24 cellular contexts compared by ENCODE assay signal in genomic region chr9:125268394-125269013, GRCh38. TPM values are rescaled to one million over a fixed set of nuclear protein-coding genes. Genes with fewer than 3 reads are reported as not detected.
DNase-seq lines count a peak whose midpoint lies in the region; ATAC-seq and TF ChIP-seq lines count a peak whose summit lies in the region.
"Had no signal": no experiment of that assay in that cellular context is flagged by ENCODE, and none has a peak within 500 bp of the region (broad histone marks: within the 10 kb centered on the region; RNA-seq: fewer than 3 reads in every experiment).

No MANE protein-coding gene starts in this region.

- dilution Hi-C loops in IMR-90 (cut with HindIII; ENCODE audit: low sequenced_read_pairs, unreplicated experiment), result no loop called here

- DNase-seq in activated T-cell treated with anti-CD3 and anti-CD28 coated beads, Interleukin-2, amount 50 U/mL, for 72 hours, result no peak
- DNase-seq in activated T-cell treated with anti-CD3 and anti-CD28 coated beads, Interleukin-2, amount 50 U/mL, for 4 hours, result no peak
- no peak for DNase-seq in IMR-90
- DNase-seq in lower lobe of right lung, result no peak
- DNase-seq in esophagus squamous epithelium (lab: John Stamatoyannopoulos, UW), result no peak
- DNase-seq in NCI-H2227 treated with DMSO at 0.1 percent for 48 hours (lab: John Stamatoyannopoulos, UW), result no peak
- DNase-seq: 8988T; activated CD4-positive, alpha-beta T cell treated with anti-CD3 and anti-CD28 coated beads for 4 hours; AML-193; Calu3; MG63; NCI-H1436; NCI-H748 treated with DMSO at 0.1 percent for 48 hours; SIG-M5; stimulated activated naive CD4-positive, alpha-beta T cell; T-cell had no signal

- peaks cover 7% of the 10 kb centered on the region; the same call in 1 of the 2 replicates for H3K36me3 ChIP-seq in IMR-90 (ENCODE audit: control insufficient read depth, insufficient read depth, low read length)
- H3K36me3 ChIP-seq in lower lobe of right lung, result peaks cover 27% of the 10 kb centered on the region
- H3K36me3 ChIP-seq in esophagus squamous epithelium, result peaks cover 0 to 42% (median 0%) of the 10 kb centered on the region in 3 donors

- no peak overlapping the region for H2AK5ac ChIP-seq in IMR-90 (ENCODE audit: low read depth, low read length)

- peaks cover 35% of the 10 kb centered on the region for H3K4me1 Mint-ChIP-seq in activated T-cell treated with anti-CD3 and anti-CD28 coated beads, Interleukin-2, amount 50 U/mL, for 72 hours (ENCODE audit: low read depth)
- peaks cover 37% of the 10 kb centered on the region for H3K4me1 Mint-ChIP-seq in activated T-cell treated with anti-CD3 and anti-CD28 coated beads, Interleukin-2, amount 50 U/mL, for 4 hours (ENCODE audit: low read depth)
- peaks cover 47% of the 10 kb centered on the region for H3K4me1 Mint-ChIP-seq in stimulated activated memory B cell treated with anti-CD40 and anti-IgM and Interleukin-4, amounts not matched to agents 10 μg/mL and 1 μg/mL and 100 μg/mL, for 72 hours

- no peak overlapping the region for H2BK15ac ChIP-seq in IMR-90 (ENCODE audit: low read depth, low read length)

- H3K9me3 ChIP-seq in IMR-90 (ENCODE audit: control insufficient read depth, insufficient read depth, low read length), result no peaks in the 10 kb centered on the region
- no peaks in the 10 kb centered on the region for H3K9me3 ChIP-seq in lower lobe of right lung
- no peaks in the 10 kb centered on the region for H3K9me3 ChIP-seq in esophagus squamous epithelium
- H3K9me3 ChIP-seq: MG63, tibial nerve had no signal

- no peak overlapping the region for H2AK9ac ChIP-seq in IMR-90 (replicated peaks; ENCODE audit: low read depth, low read length, poor library complexity)

- no peak overlapping the region for H3K23ac ChIP-seq in IMR-90 (ENCODE audit: low read depth, low read length)

- no peak for TF ChIP-seq CTCF in IMR-90 (conservative IDR thresholded peaks at IDR 0.05; ENCODE audit: low read depth, low read length)
- no peak for TF ChIP-seq CTCF in lower lobe of right lung (IDR thresholded peaks at IDR 0.05)
- no peak for TF ChIP-seq CTCF in esophagus squamous epithelium (IDR thresholded peaks at IDR 0.05)

- intact Hi-C loops in IMR-90 (cut with micrococcal nuclease), result no loop called here
- intact Hi-C loops in lower lobe of right lung (cut with DNase I), result no loop called here
- intact Hi-C loops in esophagus squamous epithelium (cut with DNase I), result no loop called here

- H2BK5ac ChIP-seq in IMR-90 (ENCODE audit: low read depth, low read length, poor library complexity, severe bottlenecking), result no peak overlapping the region

- 100% methylated on average over 1 of the region's 6 CpGs; no CpG with 5 or more reads in 1 of the 2 experiments for whole genome bisulfite sequencing in IMR-90 (ENCODE audit: extremely low coverage in 2 of 2, insufficient read length in 1 of 2), 2 experiments
- WGBS in esophagus squamous epithelium, 2 donors, result 69 to 73% methylated on average over 5 to 6 of the region's 6 CpGs

- no peak overlapping the region for H2BK20ac ChIP-seq in IMR-90 (ENCODE audit: low read depth, low read length)

- no peak overlapping the region for H3K4ac ChIP-seq in IMR-90 (ENCODE audit: low read depth, low read length)

- no peak overlapping the region for H4K5ac ChIP-seq in IMR-90 (ENCODE audit: low read depth, low read length)

- TF ChIP-seq RAD21 in IMR-90 (IDR thresholded peaks at IDR 0.05; ENCODE audit: low read length), result no peak

- H3K4me3 ChIP-seq in IMR-90 (ENCODE audit: insufficient read depth, low read depth, low read length) (no peak overlapping the region), lower lobe of right lung (no peak overlapping the region), esophagus squamous epithelium (no peak overlapping the region)
- H3K4me3 ChIP-seq: hepatocyte, lung, MG63, tibial nerve had no signal

- no peak overlapping the region for H3K4me3 Mint-ChIP-seq in activated T-cell treated with anti-CD3 and anti-CD28 coated beads, Interleukin-2, amount 50 U/mL, for 72 hours
- H3K4me3 Mint-ChIP-seq in activated T-cell treated with anti-CD3 and anti-CD28 coated beads, Interleukin-2, amount 50 U/mL, for 4 hours, result no peak overlapping the region
- H3K4me3 Mint-ChIP-seq in stimulated activated memory B cell treated with anti-CD40 and anti-IgM and Interleukin-4, amounts not matched to agents 10 μg/mL and 1 μg/mL and 100 μg/mL, for 72 hours, result no peak overlapping the region
- H3K4me3 Mint-ChIP-seq: dendritic cell treated with granulocyte-macrophage colony-stimulating factor and Interleukin-4, amounts not matched to agents 40 ng/mL and 50 ng/mL, for 4 days had no signal

- no peak overlapping the region for H3K27ac ChIP-seq in IMR-90 (ENCODE audit: insufficient read depth, low read length)
- peak overlapping the region; percentile 9 for H3K27ac ChIP-seq in lower lobe of right lung
- H3K27ac ChIP-seq in esophagus squamous epithelium, result no peak overlapping the region

- peak overlapping the region; percentile 76 for H3K27ac Mint-ChIP-seq in activated T-cell treated with anti-CD3 and anti-CD28 coated beads, Interleukin-2, amount 50 U/mL, for 72 hours
- H3K27ac Mint-ChIP-seq in stimulated activated memory B cell treated with anti-CD40 and anti-IgM and Interleukin-4, amounts not matched to agents 10 μg/mL and 1 μg/mL and 100 μg/mL, for 72 hours, result peak overlapping the region; percentile 69
- H3K27ac Mint-ChIP-seq: dendritic cell treated with granulocyte-macrophage colony-stimulating factor and Interleukin-4, amounts not matched to agents 40 ng/mL and 50 ng/mL, for 4 days; T-cell had no signal

- no peak overlapping the region for H4K91ac ChIP-seq in IMR-90 (ENCODE audit: insufficient read depth, low read depth, low read length)

- H3K27me3 ChIP-seq in IMR-90 (ENCODE audit: control insufficient read depth, insufficient read depth, low read length) (no peaks in the 10 kb centered on the region), lower lobe of right lung (ENCODE audit: low read depth) (no peaks in the 10 kb centered on the region), esophagus squamous epithelium (no peaks in the 10 kb centered on the region)
- H3K27me3 ChIP-seq: hepatocyte, MG63, tibial nerve had no signal

- peaks cover 3 to 48% of the 10 kb centered on the region in 2 experiments; a peak in 3 of 4 replicates for H3K79me1 ChIP-seq in IMR-90 (ENCODE audit: low read depth in 1 of 2, low read length in 2 of 2)

- no peak overlapping the region for H3K56ac ChIP-seq in IMR-90 (ENCODE audit: extremely low read depth, insufficient read depth, low read length)

- no peak for ATAC-seq in activated T-cell treated with anti-CD3 and anti-CD28 coated beads, Interleukin-2, amount 50 U/mL, for 72 hours (replicated peaks in 1 of 2)
- no peak for ATAC-seq in activated T-cell treated with anti-CD3 and anti-CD28 coated beads, Interleukin-2, amount 50 U/mL, for 4 hours
- ATAC-seq in IMR-90 (ENCODE audit: low read depth) (no peak), lower lobe of right lung (peak; percentile 48 to 65), HG03175 (IDR thresholded peaks at IDR 0.05; ENCODE audit: unreplicated experiment) (no peak)
- no peak for ATAC-seq in stimulated activated memory B cell treated with anti-CD40 and anti-IgM and Interleukin-4, amounts not matched to agents 10 μg/mL and 1 μg/mL and 100 μg/mL, for 72 hours
- ATAC-seq: HCT116, HepG2, T-cell had no signal

- H3K9me3 Mint-ChIP-seq in activated T-cell treated with anti-CD3 and anti-CD28 coated beads, Interleukin-2, amount 50 U/mL, for 72 hours, result no peaks in the 10 kb centered on the region
- H3K9me3 Mint-ChIP-seq in activated T-cell treated with anti-CD3 and anti-CD28 coated beads, Interleukin-2, amount 50 U/mL, for 4 hours, result no peaks in the 10 kb centered on the region
- no peaks in the 10 kb centered on the region for H3K9me3 Mint-ChIP-seq in stimulated activated memory B cell treated with anti-CD40 and anti-IgM and Interleukin-4, amounts not matched to agents 10 μg/mL and 1 μg/mL and 100 μg/mL, for 72 hours
- H3K9me3 Mint-ChIP-seq: dendritic cell treated with granulocyte-macrophage colony-stimulating factor and Interleukin-4, amounts not matched to agents 40 ng/mL and 50 ng/mL, for 4 days; T-cell had no signal

- in situ Hi-C loops in IMR-90 (cut with MboI; ENCODE audit: low sequenced_read_pairs), result no loop called here

- TF ChIP-seq POLR2A in IMR-90 (IDR thresholded peaks at IDR 0.05; ENCODE audit: low read depth, low read length) (no peak), esophagus squamous epithelium (IDR thresholded peaks at IDR 0.05) (no peak)

- no peak overlapping the region for H3K4me2 ChIP-seq in IMR-90 (ENCODE audit: low read depth, low read length)
- H3K4me2 ChIP-seq: hepatocyte had no signal

- peaks cover 2% of the 10 kb centered on the region for H3K9me1 ChIP-seq in IMR-90 (ENCODE audit: insufficient read depth, low read length)

- H4K8ac ChIP-seq in IMR-90 (ENCODE audit: low read depth in 2 of 2, low read length in 2 of 2), result no peak overlapping the region

- no peak overlapping the region for H2BK120ac ChIP-seq in IMR-90 (ENCODE audit: low read depth, low read length)

- no peak overlapping the region for H2AFZ ChIP-seq in IMR-90 (replicated peaks; ENCODE audit: low read length, poor library complexity)
- H2AFZ ChIP-seq: hepatocyte had no signal

- H3K9ac ChIP-seq in IMR-90 (ENCODE audit: low read depth, low read length), result no peak overlapping the region

- peaks cover 33% of the 10 kb centered on the region for H4K20me1 ChIP-seq in IMR-90 (ENCODE audit: insufficient read depth, low read length)

- no peak overlapping the region for H3K18ac ChIP-seq in IMR-90 (ENCODE audit: low read depth, low read length)

- no peaks in the 10 kb centered on the region for H3K27me3 Mint-ChIP-seq in activated T-cell treated with anti-CD3 and anti-CD28 coated beads, Interleukin-2, amount 50 U/mL, for 72 hours (ENCODE audit: low read depth)
- no peaks in the 10 kb centered on the region for H3K27me3 Mint-ChIP-seq in activated T-cell treated with anti-CD3 and anti-CD28 coated beads, Interleukin-2, amount 50 U/mL, for 4 hours (ENCODE audit: low read depth)
- H3K27me3 Mint-ChIP-seq in stimulated activated memory B cell treated with anti-CD40 and anti-IgM and Interleukin-4, amounts not matched to agents 10 μg/mL and 1 μg/mL and 100 μg/mL, for 72 hours, result no peaks in the 10 kb centered on the region
- H3K27me3 Mint-ChIP-seq: dendritic cell treated with granulocyte-macrophage colony-stimulating factor and Interleukin-4, amounts not matched to agents 40 ng/mL and 50 ng/mL, for 4 days; T-cell had no signal

- POLR2A ChIA-PET in IMR-90 (lab: Charles Lee; ENCODE audit: unreplicated experiment), result interaction anchor here (0.7 to 1.5 kb wide), 2 partner anchors 27 to 47 kb away, joined by 3 read pairs; partner anchors contain the start of gene HSPA5

- peaks cover 2% of the 10 kb centered on the region for H3K4me1 ChIP-seq in IMR-90 (ENCODE audit: control insufficient read depth, insufficient read depth, low read length)
- H3K4me1 ChIP-seq in lower lobe of right lung, result peaks cover 51% of the 10 kb centered on the region
- H3K4me1 ChIP-seq in esophagus squamous epithelium, result peaks cover 10 to 85% (median 40%) of the 10 kb centered on the region in 3 donors

- CTCF ChIA-PET in IMR-90 (lab: Yijun Ruan, JAX), result interaction anchor here (0.6 kb wide), 1 partner anchor 14 kb away, joined by 4 read pairs; no protein-coding TSS in a partner anchor

- 0 out of 2 replicates have a peak overlapping the region, but pooled peaks have one; percentile 2 for H3K14ac ChIP-seq in IMR-90 (replicated peaks; ENCODE audit: low read depth, low read length)

- peaks cover 2 to 23% of the 10 kb centered on the region in 2 donors for H3K36me3 Mint-ChIP-seq in activated T-cell treated with anti-CD3 and anti-CD28 coated beads, Interleukin-2, amount 50 U/mL, for 72 hours (ENCODE audit: insufficient read depth in 2 of 2)
- H3K36me3 Mint-ChIP-seq in activated T-cell treated with anti-CD3 and anti-CD28 coated beads, Interleukin-2, amount 50 U/mL, for 4 hours (ENCODE audit: insufficient read depth), result peaks cover 23% of the 10 kb centered on the region
- H3K36me3 Mint-ChIP-seq in stimulated activated memory B cell treated with anti-CD40 and anti-IgM and Interleukin-4, amounts not matched to agents 10 μg/mL and 1 μg/mL and 100 μg/mL, for 72 hours, result peaks cover 49% of the 10 kb centered on the region

- BruUV-seq in IMR-90 (replicated peaks; lab: Mats Ljungman, UMichigan), result no TSS peak

RNA-seq across cellular contexts. Expression of gene GAPVD1, which starts 6.9 kb away (rescaled TPM):
- 10 to 100 TPM; 40.0 to 51.9 TPM for total RNA-seq in activated T-cell treated with anti-CD3 and anti-CD28 coated beads, Interleukin-2, amount 50 U/mL, for 72 hours
- total RNA-seq in activated T-cell treated with anti-CD3 and anti-CD28 coated beads, Interleukin-2, amount 50 U/mL, for 4 hours, result 10 to 100 TPM; 42.0 to 45.4 (median 45.1) TPM
- total RNA-seq in IMR-90 (2012; rRNA removed) (40.3 and 50.9 TPM in 2 replicates), lower lobe of right lung (70.6 TPM), esophagus squamous epithelium (10 to 100 TPM; 34.8 to 65.4 (median 44.1) TPM)
- 12.2 and 13.8 TPM in 2 replicates for polyA plus RNA-seq in IMR-90 (2012; rRNA removed)
- 7.9 and 9.4 TPM in 2 replicates for polyA plus RNA-seq in IMR-90 (2012; cell fraction: cytosol; rRNA removed)
- polyA plus RNA-seq in IMR-90 (2012; cell fraction: nucleus; rRNA removed; ENCODE audit: low replicate concordance), result 12.3 and 45.6 TPM in 2 replicates

RNA-seq across cellular contexts. Expression of gene HSPA5, which starts 27.4 kb away (rescaled TPM):
- total RNA-seq in activated T-cell treated with anti-CD3 and anti-CD28 coated beads, Interleukin-2, amount 50 U/mL, for 72 hours, result 100 to 1,000 TPM; 211 to 290 TPM
- 100 to 1,000 TPM; 303 to 366 (median 310) TPM for total RNA-seq in activated T-cell treated with anti-CD3 and anti-CD28 coated beads, Interleukin-2, amount 50 U/mL, for 4 hours
- total RNA-seq in IMR-90 (2012; rRNA removed), result 118 and 147 TPM in 2 replicates
- polyA plus RNA-seq in IMR-90 (2012; rRNA removed), result 391 and 419 TPM in 2 replicates
- polyA plus RNA-seq in IMR-90 (2012; cell fraction: cytosol; rRNA removed), result 180 and 209 TPM in 2 replicates
- polyA plus RNA-seq in IMR-90 (2012; cell fraction: nucleus; rRNA removed; ENCODE audit: low replicate concordance), result 99.1 and 172 TPM in 2 replicates
- total RNA-seq in lower lobe of right lung, result 201 TPM
- total RNA-seq in esophagus squamous epithelium, result 100 to 1,000 TPM in 2 of 4 donors, 10 to 100 TPM in 2; 84.1 to 178 (median 132) TPM

Comparison
In these comparisons a context has a peak if more than half of its experiments do, and no peak if none do; other contexts are left out.
1. ATAC-seq: peak in lower lobe of right lung (2 of 2); none in activated T-cell treated with anti-CD3 and anti-CD28 coated beads, Interleukin-2, amount 50 U/mL, for 72 hours (0 of 2), activated T-cell treated with anti-CD3 and anti-CD28 coated beads, Interleukin-2, amount 50 U/mL, for 4 hours (0 of 2), IMR-90 (single experiment), stimulated activated memory B cell treated with anti-CD40 and anti-IgM and Interleukin-4, amounts not matched to agents 10 μg/mL and 1 μg/mL and 100 μg/mL, for 72 hours (single experiment) and HG03175 (single experiment).